1 cellular context compared by ENCODE assay signal in the genomic region with DNA sequence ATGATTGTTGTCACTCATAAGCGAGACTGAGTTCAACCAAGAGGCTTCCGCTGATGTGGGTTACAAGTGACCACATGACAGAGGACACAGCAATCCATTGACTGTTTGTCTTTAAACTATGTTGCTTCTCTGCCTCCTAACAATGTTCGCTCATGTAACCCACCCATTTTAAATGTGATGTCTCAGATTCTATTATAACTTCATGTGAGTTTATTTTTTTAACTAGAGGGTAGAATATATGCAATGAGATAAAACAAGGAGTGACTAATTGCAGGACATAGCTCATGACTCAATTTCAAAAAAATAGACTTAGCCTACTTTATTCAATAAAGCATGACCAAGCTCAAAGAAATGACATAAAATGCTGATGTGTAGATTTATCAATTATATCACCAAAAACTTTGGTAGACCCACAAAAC.
TF ChIP-seq lines count a peak whose summit lies in the region.

No MANE protein-coding gene starts in this region.

TF ChIP-seq in IMR-90, 13 proteins besides CTCF, POLR2A, EP300 and RAD21 (continued from another document):
- TF ChIP-seq CEBPB (IDR thresholded peaks at IDR 0.05; ENCODE audit: low read depth, low read length), result peak; percentile 53
- TF ChIP-seq RFX5 (IDR thresholded peaks at IDR 0.05; ENCODE audit: low read depth, low read length), result no peak
- peak; percentile 58 for TF ChIP-seq FOS (IDR thresholded peaks at IDR 0.05; ENCODE audit: low read depth, low read length)
- TF ChIP-seq, protein P1, sequence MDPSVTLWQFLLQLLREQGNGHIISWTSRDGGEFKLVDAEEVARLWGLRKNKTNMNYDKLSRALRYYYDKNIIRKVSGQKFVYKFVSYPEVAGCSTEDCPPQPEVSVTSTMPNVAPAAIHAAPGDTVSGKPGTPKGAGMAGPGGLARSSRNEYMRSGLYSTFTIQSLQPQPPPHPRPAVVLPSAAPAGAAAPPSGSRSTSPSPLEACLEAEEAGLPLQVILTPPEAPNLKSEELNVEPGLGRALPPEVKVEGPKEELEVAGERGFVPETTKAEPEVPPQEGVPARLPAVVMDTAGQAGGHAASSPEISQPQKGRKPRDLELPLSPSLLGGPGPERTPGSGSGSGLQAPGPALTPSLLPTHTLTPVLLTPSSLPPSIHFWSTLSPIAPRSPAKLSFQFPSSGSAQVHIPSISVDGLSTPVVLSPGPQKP (IDR thresholded peaks at IDR 0.05; ENCODE audit: borderline replicate concordance, low read depth, low read length), result no peak
- TF ChIP-seq MAZ (IDR thresholded peaks at IDR 0.05; ENCODE audit: borderline replicate concordance, low read depth, low read length), result no peak
- TF ChIP-seq MAFK (IDR thresholded peaks at IDR 0.05; ENCODE audit: low read depth, low read length), result peak; percentile 93
- TF ChIP-seq SMC3 (IDR thresholded peaks at IDR 0.05; ENCODE audit: low read depth, low read length), result no peak
- TF ChIP-seq NFE2L2 (IDR thresholded peaks at IDR 0.05; ENCODE audit: low read depth, low read length), result no peak
